In genomic region chr4:62528874-62529273, GRCh38 we compare ENCODE assay signal across 13 cellular contexts.
"Had no signal": no experiment of that assay in that cellular context is flagged by ENCODE, and none has a peak within 500 bp of the region (broad histone marks: within the 10 kb centered on the region; RNA-seq: fewer than 3 reads in every experiment).

No MANE protein-coding gene starts in this region.

- ATAC-seq: gastrocnemius medialis; left lung; stimulated activated naive CD8-positive, alpha-beta T cell treated with anti-CD3 and anti-CD28 coated beads, Interleukin-15, Interleukin-2, amounts not matched to agents 100 U/mL and 50 U/mL, for 24 hours had no signal

- H3K9me3 ChIP-seq: gastrocnemius medialis, right atrium auricular region, SK-N-SH, suprapubic skin had no signal

- FAIRE-seq: islet of Langerhans had no signal

- H3K36me3 ChIP-seq: gastrocnemius medialis, left lung, right atrium auricular region, suprapubic skin had no signal

- H3K27me3 ChIP-seq: gastrocnemius medialis, left lung, right atrium auricular region, suprapubic skin had no signal

- H3K27ac ChIP-seq: epithelial cell of prostate, gastrocnemius medialis, left lung, right atrium auricular region, suprapubic skin had no signal

- H3K9ac ChIP-seq: SK-N-SH had no signal

- H3K4me1 ChIP-seq: gastrocnemius medialis, left lung, right atrium auricular region, suprapubic skin had no signal

- DNase-seq: activated CD4-positive, alpha-beta T cell treated with anti-CD3 and anti-CD28 coated beads, Interleukin-2, amount 50 U/mL, for 1 hour; activated CD8-positive, alpha-beta memory T cell treated with anti-CD3 and anti-CD28 coated beads for 24 hours; activated naive CD8-positive, alpha-beta T cell treated with anti-CD3 and anti-CD28 coated beads, Interleukin-2, amount 10 ng/mL, durations not matched to agents 7 days and 5 days; effector memory CD4-positive, alpha-beta T cell; gastrocnemius medialis; left lung; nucleus accumbens; SK-N-SH; stimulated activated naive CD8-positive, alpha-beta T cell treated with anti-CD3 and anti-CD28 coated beads, Interleukin-15, Interleukin-2, amounts not matched to agents 100 U/mL and 50 U/mL, for 24 hours had no signal

- H3K4me3 ChIP-seq: gastrocnemius medialis, left lung, right atrium auricular region, suprapubic skin had no signal

- H3K4me2 ChIP-seq: SK-N-SH had no signal
